ENCODE assay signal across 7 cellular contexts in genomic region chr12:65602579-65603295, GRCh38.
DNase-seq lines count a peak whose midpoint lies in the region; ATAC-seq, FAIRE-seq and TF ChIP-seq lines count a peak whose summit lies in the region.

No MANE protein-coding gene starts in this region.

- no peak; the same call in 1 of the 2 replicates for TF ChIP-seq EP300 in K562 (IDR thresholded peaks at IDR 0.05; ENCODE audit: low read length)

- H3K9me2 ChIP-seq in OCI-LY1 (ENCODE audit: low read depth, low read length), result no peaks in the 10 kb centered on the region

- intact Hi-C loops in K562 (cut with micrococcal nuclease), result loop anchor here (1.0 to 5.0 kb wide), 4 partner anchors 45 to 381 kb away; no protein-coding TSS in a partner anchor

- TF ChIP-seq RAD21 in K562 (CRISPR knock-in tag; conservative IDR thresholded peaks at IDR 0.05 in 1 of 2, IDR thresholded peaks at IDR 0.05 in 1 of 2), result peak; percentile 67 to 75

- WGBS in K562 (ENCODE audit: insufficient coverage, low coverage, missing lambda C conversion rate), result 3% methylated on average over 9 of the region's 11 CpGs

- ATAC-seq in HG03045 (IDR thresholded peaks at IDR 0.05; ENCODE audit: unreplicated experiment) (peak; percentile 69), K562 (peak; percentile 99)

- H3K4me1 ChIP-seq in OCI-LY1 (ENCODE audit: insufficient read depth, low read length, severe bottlenecking) (no peaks in the 10 kb centered on the region), K562 (replicated peaks in 1 of 2; ENCODE audit: control insufficient read depth in 2 of 2, insufficient read depth in 2 of 2, low read length in 2 of 2) (peaks cover 0 to 9% of the 10 kb centered on the region in 2 experiments; a peak in 2 of 5 replicates)

- DNase-seq in GM12865 (ENCODE audit: low read depth) (peak; percentile 68), K562 (ENCODE audit: extremely low read depth in 1 of 4, low spot score in 3 of 4) (peak; percentile 67 to 84 (median 77)), iPS DF 4.7 (ENCODE audit: extremely low read depth, low spot score) (peak; percentile 58), skeletal muscle cell (ENCODE audit: low read depth) (peak; percentile 86), NCI-H1092 treated with DMSO at 0.1 percent for 48 hours (lab: John Stamatoyannopoulos, UW) (no peak)

- H3K79me2 ChIP-seq in OCI-LY1 (ENCODE audit: insufficient read depth, low read length) (no peaks in the 10 kb centered on the region), K562 (ENCODE audit: control insufficient read depth, insufficient read depth, low read length) (no peaks in the 10 kb centered on the region)

- H4K20me1 ChIP-seq in OCI-LY1 (ENCODE audit: insufficient read depth, low read length), result no peaks in the 10 kb centered on the region
- H4K20me1 ChIP-seq in K562 (replicated peaks; ENCODE audit: control insufficient read depth, insufficient read depth, low read length), result no peaks in the 10 kb centered on the region

- H3K4me2 ChIP-seq in OCI-LY1 (ENCODE audit: low read length) (no peak overlapping the region), K562 (ENCODE audit: insufficient read depth, low read length) (peak overlapping the region; percentile 83)

- CTCF ChIA-PET in K562 (lab: Yijun Ruan, JAX; ENCODE audit: low intra/inter-chr PET ratio), result interaction anchor here (1.3 kb wide), 1 partner anchor 83 kb away, joined by 7 read pairs; no protein-coding TSS in a partner anchor

- TF ChIP-seq CTCF in GM12865 (IDR thresholded peaks at IDR 0.05; ENCODE audit: insufficient read depth, low read depth, low read length, missing control alignments) (peak; percentile 59), OCI-LY1 (IDR thresholded peaks at IDR 0.05; ENCODE audit: low read length) (peak; percentile 70), K562 (IDR thresholded peaks at IDR 0.05 in 2 of 3, conservative IDR thresholded peaks at IDR 0.05 in 1 of 3; ENCODE audit: insufficient read depth in 2 of 3, low read depth in 1 of 3, low read length in 3 of 3) (peak; percentile 75 to 87 (median 78))

- in situ Hi-C loops in K562 (cut with MboI), result no loop called here

- H3K9me1 ChIP-seq in K562 (ENCODE audit: control insufficient read depth, insufficient read depth, low read length), result no peaks in the 10 kb centered on the region

- POLR2A ChIA-PET in K562 (lab: Yijun Ruan, JAX), result interaction anchor here (0.5 to 0.6 kb wide), 2 partner anchors 68 to 139 kb away, joined by 3 read pairs; no protein-coding TSS in a partner anchor

- BruUV-seq in K562 (replicated peaks; lab: Mats Ljungman, UMichigan), result TSS peak; percentile 67

- H3K9me3 ChIP-seq in OCI-LY1 (ENCODE audit: low read length) (no peaks in the 10 kb centered on the region), K562 (replicated peaks; ENCODE audit: control insufficient read depth, insufficient read depth, low read depth, low read length) (peaks cover 2% of the 10 kb centered on the region; the same call in 1 of the 2 replicates)

- no peak overlapping the region for H3K4me3 ChIP-seq in GM12865 (ENCODE audit: low read depth, low read length)
- H3K4me3 ChIP-seq in OCI-LY1 (ENCODE audit: low read depth, low read length, poor library complexity, severe bottlenecking), result no peak overlapping the region
- peak overlapping the region; percentile 30 for H3K4me3 ChIP-seq in K562
- H3K4me3 ChIP-seq in skeletal muscle cell (ENCODE audit: low read depth, low read length), result peak overlapping the region; percentile 57

- TF ChIP-seq POLR2A in K562 (conservative IDR thresholded peaks at IDR 0.05), result no peak

- H3K9ac ChIP-seq in OCI-LY1 (ENCODE audit: low read length) (no peak overlapping the region), K562 (ENCODE audit: insufficient read depth in 1 of 2, low read depth in 2 of 2, low read length in 2 of 2) (peak overlapping the region in 1 of 2 experiments; percentile 46; a peak in 2 of 4 replicates)

- H3K36me3 ChIP-seq in OCI-LY1 (ENCODE audit: insufficient read depth, low read length) (no peaks in the 10 kb centered on the region), K562 (ENCODE audit: control insufficient read depth, insufficient read depth, low read length) (no peaks in the 10 kb centered on the region)

- no peaks in the 10 kb centered on the region for H3K27me3 ChIP-seq in OCI-LY1 (ENCODE audit: insufficient read depth, low read length)
- H3K27me3 ChIP-seq in K562 (ENCODE audit: control insufficient read depth in 2 of 2, insufficient read depth in 2 of 2, low read length in 2 of 2), result no peaks in the 10 kb centered on the region

- H3F3A ChIP-seq in OCI-LY1 (ENCODE audit: insufficient read depth, low read length), result no peaks in the 10 kb centered on the region

- H2AFZ ChIP-seq in OCI-LY1 (ENCODE audit: low read length) (no peak overlapping the region), K562 (ENCODE audit: low read depth, low read length) (peak overlapping the region; percentile 72)

- H3K27ac ChIP-seq in OCI-LY1 (ENCODE audit: low read depth, low read length, poor library complexity, severe bottlenecking) (no peak overlapping the region), K562 (ENCODE audit: extremely low read depth, low read depth, low read length) (peak overlapping the region; percentile 50; the same call in 2 of the 3 replicates)

- FAIRE-seq in K562 (lab: Jason Lieb, UNC), result peak; percentile 67

TF ChIP-seq in K562, 482 proteins besides CTCF, POLR2A, EP300 and RAD21 (continues in another document):
- peak; percentile 77 for TF ChIP-seq VEZF1 (CRISPR knock-in tag; IDR thresholded peaks at IDR 0.05)
- no peak for TF ChIP-seq PATZ1 (CRISPR knock-in tag; IDR thresholded peaks at IDR 0.05; ENCODE audit: borderline replicate concordance)
- TF ChIP-seq TBL1XR1 (IDR thresholded peaks at IDR 0.05; ENCODE audit: low read length in 2 of 2), result 0 out of 4 replicates have a peak, but pooled peaks of 1 of the 2 experiments have one; percentile 8
- peak; percentile 26; the same call in 1 of the 2 replicates for TF ChIP-seq BHLHE40 (IDR thresholded peaks at IDR 0.05; ENCODE audit: low read length)
- TF ChIP-seq DEAF1 (CRISPR knock-in tag; IDR thresholded peaks at IDR 0.05), result peak; percentile 24; the same call in 1 of the 2 replicates
- TF ChIP-seq SMC3 (conservative IDR thresholded peaks at IDR 0.05; ENCODE audit: insufficient read depth, low read depth, low read length), result peak; percentile 55; the same call in 1 of the 2 replicates
- TF ChIP-seq ZNF780A (CRISPR knock-in tag; IDR thresholded peaks at IDR 0.05), result no peak
- no peak for TF ChIP-seq HNRNPUL1 (IDR thresholded peaks at IDR 0.05; ENCODE audit: low read length)
- peak; percentile 65 for TF ChIP-seq CREM (IDR thresholded peaks at IDR 0.05; ENCODE audit: low read depth)

Comparison
In these comparisons a context has a peak if more than half of its experiments do, and no peak if none do; other contexts are left out.
1. H3K4me3 ChIP-seq: peak in K562 (single experiment) and skeletal muscle cell (single experiment); none in GM12865 (single experiment) and OCI-LY1 (single experiment).
2. Peak in every context shown above with its lines, with median percentiles within 50 percentile points of each other: CTCF ChIP-seq.